In genomic region chr3:183511277-183512131, GRCh38 we compare ENCODE assay signal across 7 cellular contexts. TPM values are rescaled to one million over a fixed set of nuclear protein-coding genes. Genes with fewer than 3 reads are reported as not detected.
DNase-seq lines count a peak whose midpoint lies in the region; ATAC-seq and TF ChIP-seq lines count a peak whose summit lies in the region.
"Not testable (repeated sequence)": the region's sequence is repeated elsewhere in the genome, so short reads cannot be mapped to it uniquely, and the experiment has no call there.

No MANE protein-coding gene starts in this region.

- H3K4me3 Mint-ChIP-seq in activated T-helper 17 cell treated with anti-CD3 and anti-CD28 coated beads, Interleukin-2, amount 50 U/mL, for 72 hours; neural progenitor cell: not testable (repeated sequence)

- not testable (repeated sequence) for H3K9me2 ChIP-seq in SU-DHL-6 (replicated peaks; ENCODE audit: insufficient read depth, low read length)

- H3K36me3 ChIP-seq in SU-DHL-6 (ENCODE audit: low read length) = peaks cover 22% of the 10 kb centered on the region; the same call in 1 of the 2 replicates
- H3K36me3 ChIP-seq in left ventricle myocardium inferior, neural progenitor cell: not testable (repeated sequence)

- not testable (repeated sequence) for TF ChIP-seq POLR2A in GM18505 (IDR thresholded peaks at IDR 0.05; ENCODE audit: borderline replicate concordance, extremely low read depth, insufficient read depth, insufficient read length)

- H3K4me1 Mint-ChIP-seq in activated T-helper 17 cell treated with anti-CD3 and anti-CD28 coated beads, Interleukin-2, amount 50 U/mL, for 72 hours = peaks cover 38% of the 10 kb centered on the region
- not testable (repeated sequence) for H3K4me1 Mint-ChIP-seq in neural progenitor cell

- H3K36me3 Mint-ChIP-seq in activated T-helper 17 cell treated with anti-CD3 and anti-CD28 coated beads, Interleukin-2, amount 50 U/mL, for 72 hours (ENCODE audit: low read depth) = peaks cover 55% of the 10 kb centered on the region
- H3K36me3 Mint-ChIP-seq in neural progenitor cell = not testable (repeated sequence)

- H3K27me3 ChIP-seq in SU-DHL-6 (ENCODE audit: low read length); left ventricle myocardium inferior (ENCODE audit: low read depth); neural progenitor cell: not testable (repeated sequence)

- H3K27ac ChIP-seq in SU-DHL-6 (ENCODE audit: low read depth, low read length) = peak overlapping the region; percentile 99
- peak overlapping the region; percentile 32 for H3K27ac ChIP-seq in left ventricle myocardium inferior (replicated peaks)
- H3K27ac ChIP-seq in neural progenitor cell = not testable (repeated sequence)

- peak overlapping the region; percentile 58 for H3K4me2 ChIP-seq in SU-DHL-6 (ENCODE audit: low read depth, low read length, poor library complexity, severe bottlenecking)
- H3K4me2 ChIP-seq in neural progenitor cell = not testable (repeated sequence)

- not testable (repeated sequence) for H3K4me3 ChIP-seq in SU-DHL-6 (ENCODE audit: insufficient read depth, low read length, poor library complexity, severe bottlenecking); left ventricle myocardium inferior; neural progenitor cell

- not testable (repeated sequence) for H3K27me3 Mint-ChIP-seq in activated T-helper 17 cell treated with anti-CD3 and anti-CD28 coated beads, Interleukin-2, amount 50 U/mL, for 72 hours; neural progenitor cell (ENCODE audit: insufficient read depth, low read depth)

- not testable (repeated sequence) for H2AFZ ChIP-seq in SU-DHL-6 (ENCODE audit: low read depth, low read length, severe bottlenecking)
- peak overlapping the region; percentile 52 for H2AFZ ChIP-seq in neural progenitor cell (replicated peaks)

- intact Hi-C loops in left ventricle myocardium inferior (cut with micrococcal nuclease) = not testable (repeated sequence)

- H3K79me2 ChIP-seq in SU-DHL-6 (ENCODE audit: insufficient read depth, low read length) = peaks cover 70% of the 10 kb centered on the region
- H3K79me2 ChIP-seq in neural progenitor cell (ENCODE audit: low read depth) = not testable (repeated sequence)

- DNase-seq in left ventricle myocardium inferior; neural progenitor cell (ENCODE audit: low spot score): not testable (repeated sequence)

- peaks cover 29% of the 10 kb centered on the region for H3K4me1 ChIP-seq in left ventricle myocardium inferior
- H3K4me1 ChIP-seq in neural progenitor cell = not testable (repeated sequence)

- H3F3A ChIP-seq in SU-DHL-6 (ENCODE audit: insufficient read depth) = peaks cover 46% of the 10 kb centered on the region
- not testable (repeated sequence) for H3F3A ChIP-seq in neural progenitor cell (ENCODE audit: low read depth)

- H3K9me3 ChIP-seq in SU-DHL-6 (ENCODE audit: insufficient read depth, low read length); left ventricle myocardium inferior (replicated peaks); neural progenitor cell (ENCODE audit: low read depth): not testable (repeated sequence)

- not testable (repeated sequence) for H3K9me3 Mint-ChIP-seq in activated T-helper 17 cell treated with anti-CD3 and anti-CD28 coated beads, Interleukin-2, amount 50 U/mL, for 72 hours; neural progenitor cell

- H3K9ac ChIP-seq in SU-DHL-6 (ENCODE audit: low read length) = peak overlapping the region; percentile 55
- not testable (repeated sequence) for H3K9ac ChIP-seq in neural progenitor cell

- H4K20me1 ChIP-seq in SU-DHL-6 (ENCODE audit: low read depth, low read length); neural progenitor cell (ENCODE audit: low read depth): not testable (repeated sequence)

- peak overlapping the region; percentile 41 for H3K27ac Mint-ChIP-seq in activated T-helper 17 cell treated with anti-CD3 and anti-CD28 coated beads, Interleukin-2, amount 50 U/mL, for 72 hours
- not testable (repeated sequence) for H3K27ac Mint-ChIP-seq in neural progenitor cell

- TF ChIP-seq CTCF in SU-DHL-6 (IDR thresholded peaks at IDR 0.05; ENCODE audit: insufficient read depth, low read length, poor library complexity, severe bottlenecking); left ventricle myocardium inferior (IDR thresholded peaks at IDR 0.05; ENCODE audit: borderline replicate concordance); neural progenitor cell (IDR thresholded peaks at IDR 0.05): not testable (repeated sequence)

- ATAC-seq in GM18505 (IDR thresholded peaks at IDR 0.05; ENCODE audit: unreplicated experiment) = peak; percentile 41
- peak; percentile 35 for ATAC-seq in GM21717 (IDR thresholded peaks at IDR 0.05; ENCODE audit: unreplicated experiment)
- peak; percentile 31 for ATAC-seq in HG03432 (IDR thresholded peaks at IDR 0.05; ENCODE audit: unreplicated experiment)
- not testable (repeated sequence) for ATAC-seq in activated T-helper 17 cell treated with anti-CD3 and anti-CD28 coated beads, Interleukin-2, amount 50 U/mL, for 72 hours (replicated peaks)

RNA-seq across cellular contexts. Expression of gene KLHL6, which starts 44.0 kb away (rescaled TPM):
- 10 to 100 TPM; 33.5 to 39.7 TPM for total RNA-seq in activated T-helper 17 cell treated with anti-CD3 and anti-CD28 coated beads, Interleukin-2, amount 50 U/mL, for 72 hours
- total RNA-seq in left ventricle myocardium inferior (0.69 TPM), neural progenitor cell (ENCODE audit: low replicate concordance) (0.09 and 0.40 TPM in 2 replicates)

Comparison
In these comparisons a context has a peak if more than half of its experiments do, and no peak if none do; other contexts are left out.
1. RNA of gene KLHL6, which starts 44.0 kb away (total RNA-seq): 33.5 to 39.7 TPM in activated T-helper 17 cell treated with anti-CD3 and anti-CD28 coated beads, Interleukin-2, amount 50 U/mL, for 72 hours; 0.69 TPM in left ventricle myocardium inferior (single experiment) and 0.09 to 0.40 TPM in neural progenitor cell; every median in the first group is over 10 times any median in the second.